ENCODE assay signal across 14 cellular contexts in the genomic region with DNA sequence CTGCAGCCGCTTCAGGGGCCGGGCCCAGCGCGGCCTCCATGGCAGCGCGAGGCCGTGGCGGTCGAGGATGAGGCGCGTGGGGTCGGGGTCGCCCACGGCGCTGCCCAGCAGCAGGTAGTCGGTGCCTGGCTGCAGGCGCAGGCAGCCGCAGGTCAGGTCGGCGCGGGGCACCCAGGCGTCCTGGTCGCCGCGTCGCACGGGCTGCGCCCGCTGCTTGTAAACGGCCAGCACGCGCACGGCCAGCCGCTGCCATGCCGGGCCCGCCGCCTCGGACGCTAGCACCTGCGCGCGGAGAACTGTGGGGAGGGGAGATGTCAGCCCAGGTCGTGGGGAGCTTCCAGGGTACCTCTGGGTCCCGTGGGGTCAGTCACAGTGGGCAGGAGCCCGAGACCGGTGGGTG. TPM values are rescaled to one million over a fixed set of nuclear protein-coding genes. Genes with fewer than 3 reads are reported as not detected.
DNase-seq lines count a peak whose midpoint lies in the region; ATAC-seq, FAIRE-seq and TF ChIP-seq lines count a peak whose summit lies in the region.
"Had no signal": no experiment of that assay in that cellular context is flagged by ENCODE, and none has a peak within 500 bp of the region (broad histone marks: within the 10 kb centered on the region; RNA-seq: fewer than 3 reads in every experiment).

No MANE protein-coding gene starts in this region.

- H3K27ac ChIP-seq in right cardiac atrium (ENCODE audit: low read length) (no peak overlapping the region), KOPT-K1 (ENCODE audit: low read depth, low read length, poor library complexity, severe bottlenecking) (peak overlapping the region; percentile 81), pancreas (no peak overlapping the region)
- H3K27ac ChIP-seq: GM23248 had no signal

- H3K27me3 ChIP-seq in right cardiac atrium (ENCODE audit: control insufficient read depth, insufficient read depth) (no peaks in the 10 kb centered on the region), pancreas (no peaks in the 10 kb centered on the region)

- ATAC-seq in right cardiac atrium (peak in 1 of 2 donors; percentile 2), left ventricle myocardium superior (no peak), pancreas (no peak)

- WGBS in right cardiac atrium = 88% methylated on average over 46 of the region's 46 CpGs
- WGBS in pancreas, 2 donors = 78 to 85% methylated on average over 40 to 46 of the region's 46 CpGs

- intact Hi-C loops in right cardiac atrium (cut with DNase I) (no loop called here), left ventricle myocardium superior (cut with micrococcal nuclease) (no loop called here), pancreas (cut with DNase I) (no loop called here)

- H3K4me3 ChIP-seq in right cardiac atrium (ENCODE audit: low read length) (no peak overlapping the region), pancreas (no peak overlapping the region)
- H3K4me3 ChIP-seq: A549, GM23248, K562 had no signal

- DNase-seq in right cardiac atrium (peak in 2 of 3 donors; percentile 50 to 61), left ventricle myocardium superior (no peak), iPS-NIHi11 (ENCODE audit: low spot score) (peak; percentile 19), pancreas (no peak), GM03348 (ENCODE audit: low spot score) (no peak), ecto neural progenitor cell (ENCODE audit: low spot score) (no peak)
- DNase-seq: DMS79, GM23248, NCI-H2107, NCI-H2227 treated with DMSO at 0.1 percent for 48 hours, SIG-M5 had no signal

- H3K9me3 ChIP-seq in right cardiac atrium (ENCODE audit: control insufficient read depth, low read length) (no peaks in the 10 kb centered on the region), KOPT-K1 (ENCODE audit: insufficient read depth, low read length, poor library complexity, severe bottlenecking) (no peaks in the 10 kb centered on the region), pancreas (no peaks in the 10 kb centered on the region)
- H3K9me3 ChIP-seq: A549 had no signal

- TF ChIP-seq CTCF in pancreas (IDR thresholded peaks at IDR 0.05) = no peak

- H3K36me3 ChIP-seq in KOPT-K1 (ENCODE audit: insufficient read depth, low read length) = no peaks in the 10 kb centered on the region
- H3K36me3 ChIP-seq in pancreas = no peaks in the 10 kb centered on the region

- H3K4me1 ChIP-seq in right cardiac atrium (ENCODE audit: control insufficient read depth, insufficient read depth, low read length) (peaks cover 2% of the 10 kb centered on the region), pancreas (peaks cover 0 to 7% (median 0%) of the 10 kb centered on the region in 3 donors)
- H3K4me1 ChIP-seq: A549 had no signal

- FAIRE-seq in pancreas (lab: Jason Lieb, UNC) = no peak

RNA-seq across cellular contexts. Expression of a gene that starts 11.1 kb away (rescaled TPM):
- total RNA-seq in right cardiac atrium (under 1 TPM; 0.19 to 0.94 (median 0.57) TPM), left ventricle myocardium superior (not detected), pancreas (under 1 TPM in 5 of 6 donors, not detected in 1; 0.12 to 0.37 (median 0.20) TPM)
- polyA plus RNA-seq in right cardiac atrium (0.14 TPM), pancreas (1 to 10 TPM in 1 of 2 donors, under 1 TPM in 1; 0.38 to 1.8 TPM)
- total RNA-seq: K562 had no signal
- polyA plus RNA-seq: GM23248, K562 had no signal

RNA-seq across cellular contexts. Expression of a gene that starts 15.8 kb away (rescaled TPM):
- total RNA-seq in right cardiac atrium = 10 to 100 TPM in 3 of 4 donors, 1 to 10 TPM in 1; 8.6 to 16.5 (median 13.2) TPM
- polyA plus RNA-seq in right cardiac atrium = 16.6 TPM
- total RNA-seq in left ventricle myocardium superior = 6.3 TPM
- 1 to 10 TPM; 2.6 to 6.2 (median 4.5) TPM for total RNA-seq in pancreas
- 10 to 100 TPM; 10.2 to 15.2 TPM for polyA plus RNA-seq in pancreas

RNA-seq across cellular contexts. Expression of a gene that starts 24.6 kb away (rescaled TPM):
- total RNA-seq in right cardiac atrium (10 to 100 TPM in 3 of 4 donors, 1 to 10 TPM in 1; 2.8 to 16.9 (median 14.7) TPM), left ventricle myocardium superior (22.8 TPM), pancreas (1 to 10 TPM; 3.3 to 8.3 (median 6.5) TPM)
- polyA plus RNA-seq in right cardiac atrium (9.5 TPM), pancreas (10 to 100 TPM in 1 of 2 donors, 1 to 10 TPM in 1; 4.7 to 11.4 TPM)

RNA-seq across cellular contexts. Expression of a gene that starts 34.0 kb away (rescaled TPM):
- total RNA-seq in right cardiac atrium = not detected
- 0.09 TPM for polyA plus RNA-seq in right cardiac atrium
- not detected for total RNA-seq in left ventricle myocardium superior
- total RNA-seq in pancreas = 10 to 100 TPM in 2 of 6 donors, 1 to 10 TPM in 4; 4.8 to 14.5 (median 8.2) TPM
- 1 to 10 TPM; 3.7 to 5.4 TPM for polyA plus RNA-seq in pancreas
- total RNA-seq: GM23248, K562 had no signal
- polyA plus RNA-seq: A549 had no signal

RNA-seq across cellular contexts. Expression of a gene that starts 42.4 kb away (rescaled TPM):
- total RNA-seq in right cardiac atrium = 10 to 100 TPM in 3 of 4 donors, 1 to 10 TPM in 1; 7.3 to 12.7 (median 11.7) TPM
- 11.0 TPM for polyA plus RNA-seq in right cardiac atrium
- total RNA-seq in left ventricle myocardium superior = 7.2 TPM
- total RNA-seq in pancreas = 10 to 100 TPM in 1 of 6 donors, 1 to 10 TPM in 5; 4.3 to 11.0 (median 6.6) TPM
- polyA plus RNA-seq in pancreas = 10 to 100 TPM; 15.9 to 24.0 TPM

Comparison
In these comparisons a context has a peak if more than half of its experiments do, and no peak if none do; other contexts are left out.
1. DNase-seq: peak in right cardiac atrium (2 of 3) and iPS-NIHi11 (single experiment); none in left ventricle myocardium superior (single experiment), pancreas (0 of 6), GM03348 (single experiment) and ecto neural progenitor cell (single experiment).